In genomic region chr13:99436686-99437416, GRCh38 we compare ENCODE assay signal across 8 cellular contexts.
DNase-seq lines count a peak whose midpoint lies in the region; ATAC-seq and TF ChIP-seq lines count a peak whose summit lies in the region.

No MANE protein-coding gene starts in this region.

- no peak for TF ChIP-seq EP300 in sigmoid colon (IDR thresholded peaks at IDR 0.05)

- H3K9me3 Mint-ChIP-seq in T-helper 1 cell treated with Interleukin-12 subunit alpha and Interleukin-12 subunit beta and Interleukin-4 antibody, amounts not matched to agents 30 μg/mL and 1 μg/mL, for 36 hours = no peaks in the 10 kb centered on the region

- H3K27ac Mint-ChIP-seq in T-helper 1 cell treated with Interleukin-12 subunit alpha and Interleukin-12 subunit beta and Interleukin-4 antibody, amounts not matched to agents 30 μg/mL and 1 μg/mL, for 36 hours = peak overlapping the region; percentile 39

- intact Hi-C loops in adrenal gland (cut with DNase I) = loop anchor here (5.0 to 10.0 kb wide), 4 partner anchors 52 to 260 kb away; no protein-coding TSS in a partner anchor
- intact Hi-C loops in left ventricle myocardium superior (cut with micrococcal nuclease) = loop anchor here (5.0 to 10.0 kb wide), 2 partner anchors 162 to 260 kb away; no protein-coding TSS in a partner anchor
- intact Hi-C loops in sigmoid colon (cut with DNase I) = loop anchor here (1.0 to 10.0 kb wide), 3 partner anchors 166 to 261 kb away; partner anchors contain the start of gene CLYBL

- H3K4me3 Mint-ChIP-seq in T-helper 1 cell treated with Interleukin-12 subunit alpha and Interleukin-12 subunit beta and Interleukin-4 antibody, amounts not matched to agents 30 μg/mL and 1 μg/mL, for 36 hours = peak overlapping the region; percentile 22

- no peaks in the 10 kb centered on the region for H3K9me3 ChIP-seq in adrenal gland (replicated peaks in 1 of 3)
- no peaks in the 10 kb centered on the region for H3K9me3 ChIP-seq in sigmoid colon

- H3K4me1 ChIP-seq in adrenal gland (replicated peaks in 1 of 2) = peaks cover 0 to 15% of the 10 kb centered on the region in 2 donors
- H3K4me1 ChIP-seq in sigmoid colon = peaks cover 0 to 7% (median 0%) of the 10 kb centered on the region in 4 donors

- H3K27ac ChIP-seq in adrenal gland = no peak overlapping the region
- no peak overlapping the region for H3K27ac ChIP-seq in sigmoid colon

- no peak for TF ChIP-seq POLR2A in adrenal gland (IDR thresholded peaks at IDR 0.05)
- no peak for TF ChIP-seq POLR2A in sigmoid colon (IDR thresholded peaks at IDR 0.05)

- peaks cover 46% of the 10 kb centered on the region for H3K4me1 Mint-ChIP-seq in T-helper 1 cell treated with Interleukin-12 subunit alpha and Interleukin-12 subunit beta and Interleukin-4 antibody, amounts not matched to agents 30 μg/mL and 1 μg/mL, for 36 hours (ENCODE audit: low read depth)

- H3K27me3 Mint-ChIP-seq in T-helper 1 cell treated with Interleukin-12 subunit alpha and Interleukin-12 subunit beta and Interleukin-4 antibody, amounts not matched to agents 30 μg/mL and 1 μg/mL, for 36 hours (ENCODE audit: low read depth) = peaks cover 36% of the 10 kb centered on the region

- DNase-seq in GM12864 (ENCODE audit: low read depth) (no peak), NCI-H1694 (lab: John Stamatoyannopoulos, UW) (peak; percentile 72), adrenal gland (peak; percentile 79 to 95 (median 87)), left ventricle myocardium superior (peak; percentile 91), sigmoid colon (peak; percentile 91)

- peak; percentile 36 for ATAC-seq in HG02852 (IDR thresholded peaks at IDR 0.05; ENCODE audit: unreplicated experiment)
- ATAC-seq in left ventricle myocardium superior = peak; percentile 55
- no peak for ATAC-seq in HG03095 (IDR thresholded peaks at IDR 0.05; ENCODE audit: unreplicated experiment)

- TF ChIP-seq CTCF in GM12864 (IDR thresholded peaks at IDR 0.05; ENCODE audit: low read depth, low read length, missing control alignments) (peak; percentile 97), adrenal gland (IDR thresholded peaks at IDR 0.05) (peak; percentile 99 to 100 (median 100)), sigmoid colon (IDR thresholded peaks at IDR 0.05) (peak; percentile 96 to 100 (median 99))

- peaks cover 14% of the 10 kb centered on the region for H3K27me3 ChIP-seq in adrenal gland
- H3K27me3 ChIP-seq in sigmoid colon = no peaks in the 10 kb centered on the region

- H3K36me3 ChIP-seq in adrenal gland (replicated peaks in 1 of 2) (no peaks in the 10 kb centered on the region), sigmoid colon (no peaks in the 10 kb centered on the region)

- no peak overlapping the region for H3K4me3 ChIP-seq in GM12864 (ENCODE audit: low read depth, low read length)
- peak overlapping the region in 1 of 4 donors; percentile 8 for H3K4me3 ChIP-seq in adrenal gland
- no peak overlapping the region for H3K4me3 ChIP-seq in sigmoid colon

- 9 to 17% (median 11%) methylated on average over 16 to 27 of the region's 27 CpGs for WGBS in adrenal gland, 4 donors
- 5 to 11% methylated on average over 27 of the region's 27 CpGs for WGBS in sigmoid colon, 2 donors

- H3K36me3 Mint-ChIP-seq in T-helper 1 cell treated with Interleukin-12 subunit alpha and Interleukin-12 subunit beta and Interleukin-4 antibody, amounts not matched to agents 30 μg/mL and 1 μg/mL, for 36 hours (ENCODE audit: low read depth) = no peaks in the 10 kb centered on the region
